1 cellular context compared by ENCODE assay signal in the genomic region with DNA sequence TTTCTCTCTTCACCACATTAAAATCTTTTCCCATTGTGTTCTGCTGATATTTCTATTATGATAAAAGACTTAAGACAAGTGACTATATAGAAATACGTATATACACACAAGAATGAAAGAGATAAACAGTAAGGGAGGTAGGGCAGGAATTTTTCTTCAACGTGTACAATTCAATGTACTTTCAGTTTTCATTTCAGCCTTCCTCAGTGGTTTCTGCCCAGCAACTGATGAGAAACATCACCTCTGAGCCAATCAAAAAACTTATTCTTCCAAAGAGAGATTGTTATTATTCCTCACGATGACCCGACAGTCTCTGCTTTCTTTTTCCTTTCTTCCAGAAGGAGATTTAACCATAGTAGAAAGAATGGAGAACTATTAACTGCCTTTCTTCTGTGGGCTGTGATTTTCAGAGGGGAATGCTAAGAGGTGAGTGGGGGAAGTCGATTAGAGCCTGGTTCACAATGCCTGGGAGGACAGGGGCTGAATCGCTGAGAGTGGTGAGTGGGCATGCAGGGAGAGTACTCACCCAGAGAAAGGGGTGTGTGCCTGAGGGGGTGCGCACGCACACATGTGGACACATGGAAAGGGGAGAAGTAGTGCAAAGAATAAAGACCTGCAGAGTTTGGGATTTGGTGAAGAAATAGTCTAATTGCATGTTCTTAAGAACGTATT.
TF ChIP-seq lines count a peak whose summit lies in the region.

Gene BTN3A1 (plus strand): TSS at position 289 of the 672 bp plus-strand sequence. CDS start 3,289 bp downstream, outside the sequence.

TF ChIP-seq in HepG2, 621 proteins besides CTCF, POLR2A, EP300 and RAD21 (continued from another document and continues in another):
- TF ChIP-seq SP1 (IDR thresholded peaks at IDR 0.05) (no peak), SP1 (CRISPR knock-in tag; IDR thresholded peaks at IDR 0.05) (peak; percentile 34; the same call in 1 of the 2 replicates), POGZ (CRISPR knock-in tag; IDR thresholded peaks at IDR 0.05) (no peak), ZNF224 (CRISPR knock-in tag; IDR thresholded peaks at IDR 0.05) (no peak), JUND (CRISPR knock-in tag; IDR thresholded peaks at IDR 0.05) (no peak), KAT2B (IDR thresholded peaks at IDR 0.05; ENCODE audit: borderline replicate concordance, low read depth, low read length) (no peak), KLF9 (CRISPR knock-in tag; IDR thresholded peaks at IDR 0.05; ENCODE audit: low read depth) (peak; percentile 70; the same call in 1 of the 2 replicates), FOXK2 (IDR thresholded peaks at IDR 0.05) (no peak), CBFB (CRISPR knock-in tag; IDR thresholded peaks at IDR 0.05) (no peak), PHF21A (CRISPR knock-in tag; IDR thresholded peaks at IDR 0.05) (0 out of 2 replicates have a peak, but pooled peaks have one; percentile 37), HMGXB4 (CRISPR knock-in tag; IDR thresholded peaks at IDR 0.05; ENCODE audit: borderline replicate concordance in 1 of 2, low read depth in 1 of 2) (peak; percentile 44 to 67), FOXA1 (IDR thresholded peaks at IDR 0.05) (no peak), FOXA1 (CRISPR knock-in tag; IDR thresholded peaks at IDR 0.05) (0 out of 2 replicates have a peak, but pooled peaks have one; percentile 23), ESRRA (CRISPR knock-in tag; IDR thresholded peaks at IDR 0.05; ENCODE audit: low read depth) (peak; percentile 48; the same call in 1 of the 2 replicates), GATA4 (IDR thresholded peaks at IDR 0.05; ENCODE audit: borderline replicate concordance, low read depth) (no peak), CBX1 (IDR thresholded peaks at IDR 0.05; ENCODE audit: low read depth) (no peak), CREB1 (IDR thresholded peaks at IDR 0.05) (peak; percentile 87), CREB1 (CRISPR knock-in tag; IDR thresholded peaks at IDR 0.05) (peak; percentile 99), ZNF343 (CRISPR knock-in tag; IDR thresholded peaks at IDR 0.05) (0 out of 2 replicates have a peak, but pooled peaks have one; percentile 28), SP5 (CRISPR knock-in tag; IDR thresholded peaks at IDR 0.05; ENCODE audit: borderline replicate concordance, low read depth) (no peak), ZNF724P (CRISPR knock-in tag; IDR thresholded peaks at IDR 0.05; ENCODE audit: borderline replicate concordance) (no peak)
- TF ChIP-seq, protein P1, sequence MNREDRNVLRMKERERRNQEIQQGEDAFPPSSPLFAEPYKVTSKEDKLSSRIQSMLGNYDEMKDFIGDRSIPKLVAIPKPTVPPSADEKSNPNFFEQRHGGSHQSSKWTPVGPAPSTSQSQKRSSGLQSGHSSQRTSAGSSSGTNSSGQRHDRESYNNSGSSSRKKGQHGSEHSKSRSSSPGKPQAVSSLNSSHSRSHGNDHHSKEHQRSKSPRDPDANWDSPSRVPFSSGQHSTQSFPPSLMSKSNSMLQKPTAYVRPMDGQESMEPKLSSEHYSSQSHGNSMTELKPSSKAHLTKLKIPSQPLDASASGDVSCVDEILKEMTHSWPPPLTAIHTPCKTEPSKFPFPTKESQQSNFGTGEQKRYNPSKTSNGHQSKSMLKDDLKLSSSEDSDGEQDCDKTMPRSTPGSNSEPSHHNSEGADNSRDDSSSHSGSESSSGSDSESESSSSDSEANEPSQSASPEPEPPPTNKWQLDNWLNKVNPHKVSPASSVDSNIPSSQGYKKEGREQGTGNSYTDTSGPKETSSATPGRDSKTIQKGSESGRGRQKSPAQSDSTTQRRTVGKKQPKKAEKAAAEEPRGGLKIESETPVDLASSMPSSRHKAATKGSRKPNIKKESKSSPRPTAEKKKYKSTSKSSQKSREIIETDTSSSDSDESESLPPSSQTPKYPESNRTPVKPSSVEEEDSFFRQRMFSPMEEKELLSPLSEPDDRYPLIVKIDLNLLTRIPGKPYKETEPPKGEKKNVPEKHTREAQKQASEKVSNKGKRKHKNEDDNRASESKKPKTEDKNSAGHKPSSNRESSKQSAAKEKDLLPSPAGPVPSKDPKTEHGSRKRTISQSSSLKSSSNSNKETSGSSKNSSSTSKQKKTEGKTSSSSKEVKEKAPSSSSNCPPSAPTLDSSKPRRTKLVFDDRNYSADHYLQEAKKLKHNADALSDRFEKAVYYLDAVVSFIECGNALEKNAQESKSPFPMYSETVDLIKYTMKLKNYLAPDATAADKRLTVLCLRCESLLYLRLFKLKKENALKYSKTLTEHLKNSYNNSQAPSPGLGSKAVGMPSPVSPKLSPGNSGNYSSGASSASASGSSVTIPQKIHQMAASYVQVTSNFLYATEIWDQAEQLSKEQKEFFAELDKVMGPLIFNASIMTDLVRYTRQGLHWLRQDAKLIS (CRISPR knock-in tag; IDR thresholded peaks at IDR 0.05) = no peak
- TF ChIP-seq, protein P2, sequence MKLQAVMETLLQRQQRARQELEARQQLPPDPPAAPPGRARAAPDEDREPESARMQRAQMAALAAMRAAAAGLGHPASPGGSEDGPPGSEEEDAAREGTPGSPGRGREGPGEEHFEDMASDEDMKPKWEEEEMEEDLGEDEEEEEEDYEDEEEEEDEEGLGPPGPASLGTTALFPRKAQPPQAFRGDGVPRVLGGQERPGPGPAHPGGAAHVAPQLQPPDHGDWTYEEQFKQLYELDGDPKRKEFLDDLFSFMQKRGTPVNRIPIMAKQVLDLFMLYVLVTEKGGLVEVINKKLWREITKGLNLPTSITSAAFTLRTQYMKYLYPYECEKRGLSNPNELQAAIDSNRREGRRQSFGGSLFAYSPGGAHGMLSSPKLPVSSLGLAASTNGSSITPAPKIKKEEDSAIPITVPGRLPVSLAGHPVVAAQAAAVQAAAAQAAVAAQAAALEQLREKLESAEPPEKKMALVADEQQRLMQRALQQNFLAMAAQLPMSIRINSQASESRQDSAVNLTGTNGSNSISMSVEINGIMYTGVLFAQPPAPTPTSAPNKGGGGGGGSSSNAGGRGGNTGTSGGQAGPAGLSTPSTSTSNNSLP (IDR thresholded peaks at IDR 0.05; ENCODE audit: low read depth, low read length) = no peak
- TF ChIP-seq, protein P3, sequence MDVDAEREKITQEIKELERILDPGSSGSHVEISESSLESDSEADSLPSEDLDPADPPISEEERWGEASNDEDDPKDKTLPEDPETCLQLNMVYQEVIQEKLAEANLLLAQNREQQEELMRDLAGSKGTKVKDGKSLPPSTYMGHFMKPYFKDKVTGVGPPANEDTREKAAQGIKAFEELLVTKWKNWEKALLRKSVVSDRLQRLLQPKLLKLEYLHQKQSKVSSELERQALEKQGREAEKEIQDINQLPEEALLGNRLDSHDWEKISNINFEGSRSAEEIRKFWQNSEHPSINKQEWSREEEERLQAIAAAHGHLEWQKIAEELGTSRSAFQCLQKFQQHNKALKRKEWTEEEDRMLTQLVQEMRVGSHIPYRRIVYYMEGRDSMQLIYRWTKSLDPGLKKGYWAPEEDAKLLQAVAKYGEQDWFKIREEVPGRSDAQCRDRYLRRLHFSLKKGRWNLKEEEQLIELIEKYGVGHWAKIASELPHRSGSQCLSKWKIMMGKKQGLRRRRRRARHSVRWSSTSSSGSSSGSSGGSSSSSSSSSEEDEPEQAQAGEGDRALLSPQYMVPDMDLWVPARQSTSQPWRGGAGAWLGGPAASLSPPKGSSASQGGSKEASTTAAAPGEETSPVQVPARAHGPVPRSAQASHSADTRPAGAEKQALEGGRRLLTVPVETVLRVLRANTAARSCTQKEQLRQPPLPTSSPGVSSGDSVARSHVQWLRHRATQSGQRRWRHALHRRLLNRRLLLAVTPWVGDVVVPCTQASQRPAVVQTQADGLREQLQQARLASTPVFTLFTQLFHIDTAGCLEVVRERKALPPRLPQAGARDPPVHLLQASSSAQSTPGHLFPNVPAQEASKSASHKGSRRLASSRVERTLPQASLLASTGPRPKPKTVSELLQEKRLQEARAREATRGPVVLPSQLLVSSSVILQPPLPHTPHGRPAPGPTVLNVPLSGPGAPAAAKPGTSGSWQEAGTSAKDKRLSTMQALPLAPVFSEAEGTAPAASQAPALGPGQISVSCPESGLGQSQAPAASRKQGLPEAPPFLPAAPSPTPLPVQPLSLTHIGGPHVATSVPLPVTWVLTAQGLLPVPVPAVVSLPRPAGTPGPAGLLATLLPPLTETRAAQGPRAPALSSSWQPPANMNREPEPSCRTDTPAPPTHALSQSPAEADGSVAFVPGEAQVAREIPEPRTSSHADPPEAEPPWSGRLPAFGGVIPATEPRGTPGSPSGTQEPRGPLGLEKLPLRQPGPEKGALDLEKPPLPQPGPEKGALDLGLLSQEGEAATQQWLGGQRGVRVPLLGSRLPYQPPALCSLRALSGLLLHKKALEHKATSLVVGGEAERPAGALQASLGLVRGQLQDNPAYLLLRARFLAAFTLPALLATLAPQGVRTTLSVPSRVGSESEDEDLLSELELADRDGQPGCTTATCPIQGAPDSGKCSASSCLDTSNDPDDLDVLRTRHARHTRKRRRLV (CRISPR knock-in tag; IDR thresholded peaks at IDR 0.05) = no peak
- TF ChIP-seq, protein P4, sequence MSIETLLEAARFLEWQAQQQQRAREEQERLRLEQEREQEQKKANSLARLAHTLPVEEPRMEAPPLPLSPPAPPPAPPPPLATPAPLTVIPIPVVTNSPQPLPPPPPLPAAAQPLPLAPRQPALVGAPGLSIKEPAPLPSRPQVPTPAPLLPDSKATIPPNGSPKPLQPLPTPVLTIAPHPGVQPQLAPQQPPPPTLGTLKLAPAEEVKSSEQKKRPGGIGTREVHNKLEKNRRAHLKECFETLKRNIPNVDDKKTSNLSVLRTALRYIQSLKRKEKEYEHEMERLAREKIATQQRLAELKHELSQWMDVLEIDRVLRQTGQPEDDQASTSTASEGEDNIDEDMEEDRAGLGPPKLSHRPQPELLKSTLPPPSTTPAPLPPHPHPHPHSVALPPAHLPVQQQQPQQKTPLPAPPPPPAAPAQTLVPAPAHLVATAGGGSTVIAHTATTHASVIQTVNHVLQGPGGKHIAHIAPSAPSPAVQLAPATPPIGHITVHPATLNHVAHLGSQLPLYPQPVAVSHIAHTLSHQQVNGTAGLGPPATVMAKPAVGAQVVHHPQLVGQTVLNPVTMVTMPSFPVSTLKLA (IDR thresholded peaks at IDR 0.05) = peak; percentile 52
- TF ChIP-seq, protein P5, sequence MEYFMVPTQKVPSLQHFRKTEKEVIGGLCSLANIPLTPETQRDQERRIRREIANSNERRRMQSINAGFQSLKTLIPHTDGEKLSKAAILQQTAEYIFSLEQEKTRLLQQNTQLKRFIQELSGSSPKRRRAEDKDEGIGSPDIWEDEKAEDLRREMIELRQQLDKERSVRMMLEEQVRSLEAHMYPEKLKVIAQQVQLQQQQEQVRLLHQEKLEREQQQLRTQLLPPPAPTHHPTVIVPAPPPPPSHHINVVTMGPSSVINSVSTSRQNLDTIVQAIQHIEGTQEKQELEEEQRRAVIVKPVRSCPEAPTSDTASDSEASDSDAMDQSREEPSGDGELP (IDR thresholded peaks at IDR 0.05; ENCODE audit: borderline replicate concordance, low read depth) = no peak
- TF ChIP-seq, protein P6, sequence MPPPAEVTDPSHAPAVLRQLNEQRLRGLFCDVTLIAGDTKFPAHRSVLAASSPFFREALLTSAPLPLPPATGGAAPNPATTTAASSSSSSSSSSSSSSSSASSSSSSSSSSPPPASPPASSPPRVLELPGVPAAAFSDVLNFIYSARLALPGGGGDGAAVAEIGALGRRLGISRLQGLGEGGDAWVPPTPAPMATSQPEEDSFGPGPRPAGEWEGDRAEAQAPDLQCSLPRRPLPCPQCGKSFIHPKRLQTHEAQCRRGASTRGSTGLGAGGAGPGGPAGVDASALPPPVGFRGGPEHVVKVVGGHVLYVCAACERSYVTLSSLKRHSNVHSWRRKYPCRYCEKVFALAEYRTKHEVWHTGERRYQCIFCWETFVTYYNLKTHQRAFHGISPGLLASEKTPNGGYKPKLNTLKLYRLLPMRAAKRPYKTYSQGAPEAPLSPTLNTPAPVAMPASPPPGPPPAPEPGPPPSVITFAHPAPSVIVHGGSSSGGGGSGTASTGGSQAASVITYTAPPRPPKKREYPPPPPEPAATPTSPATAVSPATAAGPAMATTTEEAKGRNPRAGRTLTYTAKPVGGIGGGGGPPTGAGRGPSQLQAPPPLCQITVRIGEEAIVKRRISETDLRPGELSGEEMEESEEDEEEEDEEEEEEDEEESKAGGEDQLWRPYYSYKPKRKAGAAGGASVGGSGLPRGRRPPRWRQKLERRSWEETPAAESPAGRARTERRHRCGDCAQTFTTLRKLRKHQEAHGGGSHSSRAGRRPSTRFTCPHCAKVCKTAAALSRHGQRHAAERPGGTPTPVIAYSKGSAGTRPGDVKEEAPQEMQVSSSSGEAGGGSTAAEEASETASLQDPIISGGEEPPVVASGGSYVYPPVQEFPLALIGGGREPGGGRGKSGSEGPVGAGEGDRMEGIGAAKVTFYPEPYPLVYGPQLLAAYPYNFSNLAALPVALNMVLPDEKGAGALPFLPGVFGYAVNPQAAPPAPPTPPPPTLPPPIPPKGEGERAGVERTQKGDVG (CRISPR knock-in tag; IDR thresholded peaks at IDR 0.05; ENCODE audit: borderline replicate concordance) = no peak
